ENCODE assay signal across 9 cellular contexts in the genomic region with DNA sequence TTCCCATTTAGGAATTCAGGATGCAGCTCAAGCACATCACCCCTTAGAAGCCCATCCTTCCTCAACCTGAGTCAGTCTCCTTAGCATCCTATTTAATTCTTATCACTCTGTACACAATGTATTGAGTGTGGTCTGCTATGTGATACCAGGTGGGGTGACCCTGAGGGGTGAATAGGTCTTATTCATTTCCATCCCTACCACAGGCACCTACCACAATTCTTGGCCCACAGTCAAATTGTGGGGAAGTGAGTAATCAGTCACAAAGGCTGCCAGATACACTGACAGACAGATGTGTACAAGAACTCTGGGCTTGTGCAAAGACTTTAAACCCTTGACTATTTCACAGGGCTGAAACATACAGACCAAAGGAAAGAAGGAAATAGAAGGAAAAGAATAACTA.
DNase-seq lines count a peak whose midpoint lies in the region; ATAC-seq lines count a peak whose summit lies in the region.
"Had no signal": no experiment of that assay in that cellular context is flagged by ENCODE, and none has a peak within 500 bp of the region (broad histone marks: within the 10 kb centered on the region; RNA-seq: fewer than 3 reads in every experiment).

No MANE protein-coding gene starts in this region.

- H3K27ac Mint-ChIP-seq in activated CD4-positive, alpha-beta memory T cell treated with anti-CD3 and anti-CD28 coated beads for 36 hours, result no peak overlapping the region
- H3K27ac Mint-ChIP-seq: memory B cell had no signal

- H3K9me3 Mint-ChIP-seq in activated CD4-positive, alpha-beta memory T cell treated with anti-CD3 and anti-CD28 coated beads for 36 hours, result no peaks in the 10 kb centered on the region
- H3K9me3 Mint-ChIP-seq: memory B cell had no signal

- CTCF ChIA-PET in activated CD4-positive, alpha-beta memory T cell treated with anti-CD3 and anti-CD28 coated beads for 36 hours (lab: Charles Lee), result no interaction called here

- no peaks in the 10 kb centered on the region for H3K36me3 Mint-ChIP-seq in activated CD4-positive, alpha-beta memory T cell treated with anti-CD3 and anti-CD28 coated beads for 36 hours
- H3K36me3 Mint-ChIP-seq: memory B cell had no signal

- DNase-seq in NCI-H748 (lab: John Stamatoyannopoulos, UW; ENCODE audit: unreplicated experiment) (peak; percentile 24), NCI-H748 treated with DMSO at 0.1 percent for 48 hours (lab: John Stamatoyannopoulos, UW) (no peak), non-pigmented ciliary epithelial cell (ENCODE audit: low read depth) (peak; percentile 30), SHP77 treated with DMSO at 0.1 percent for 48 hours (lab: John Stamatoyannopoulos, UW) (no peak), inferior parietal cortex (ENCODE audit: extremely low spot score) (no peak), AG08396 (ENCODE audit: low spot score) (no peak)
- DNase-seq in activated CD4-positive, alpha-beta memory T cell treated with anti-CD3 and anti-CD28 coated beads for 36 hours, result peak; percentile 34

- peak; percentile 95 for ATAC-seq in HG03354 (IDR thresholded peaks at IDR 0.05; ENCODE audit: poor library complexity, severe bottlenecking, unreplicated experiment)

- intact Hi-C loops in activated CD4-positive, alpha-beta memory T cell treated with anti-CD3 and anti-CD28 coated beads for 36 hours (cut with micrococcal nuclease), result no loop called here

- no peak overlapping the region for H3K4me3 Mint-ChIP-seq in activated CD4-positive, alpha-beta memory T cell treated with anti-CD3 and anti-CD28 coated beads for 36 hours
- H3K4me3 Mint-ChIP-seq: memory B cell had no signal

- H3K4me1 Mint-ChIP-seq in activated CD4-positive, alpha-beta memory T cell treated with anti-CD3 and anti-CD28 coated beads for 36 hours (ENCODE audit: low read depth), result no peaks in the 10 kb centered on the region
- H3K4me1 Mint-ChIP-seq: memory B cell had no signal

- peaks cover 4% of the 10 kb centered on the region for H3K27me3 Mint-ChIP-seq in activated CD4-positive, alpha-beta memory T cell treated with anti-CD3 and anti-CD28 coated beads for 36 hours
- H3K27me3 Mint-ChIP-seq: memory B cell had no signal

- POLR2A ChIA-PET in activated CD4-positive, alpha-beta memory T cell treated with anti-CD3 and anti-CD28 coated beads for 36 hours (lab: Charles Lee), result no interaction called here

Comparison
In these comparisons a context has a peak if more than half of its experiments do, and no peak if none do; other contexts are left out.
1. DNase-seq: peak in NCI-H748 (single experiment), activated CD4-positive, alpha-beta memory T cell treated with anti-CD3 and anti-CD28 coated beads for 36 hours (single experiment) and non-pigmented ciliary epithelial cell (single experiment); none in NCI-H748 treated with DMSO at 0.1 percent for 48 hours (single experiment), SHP77 treated with DMSO at 0.1 percent for 48 hours (single experiment), inferior parietal cortex (single experiment) and AG08396 (single experiment).